8 cellular contexts compared by ENCODE assay signal in genomic region chr7:100177040-100178001, GRCh38. TPM values are rescaled to one million over a fixed set of nuclear protein-coding genes. Genes with fewer than 3 reads are reported as not detected.
DNase-seq lines count a peak whose midpoint lies in the region; ATAC-seq and TF ChIP-seq lines count a peak whose summit lies in the region.

Gene GPC2 (minus strand): TSS chr7:100177381. CDS start chr7:100177199, 182 bp downstream.
Gene STAG3 (plus strand): TSS chr7:100177918. CDS start chr7:100180557, 2,639 bp downstream.

- no peaks in the 10 kb centered on the region for H3K27me3 ChIP-seq in GM06990 (replicated peaks; ENCODE audit: control insufficient read depth, insufficient read depth, low read length)
- no peaks in the 10 kb centered on the region for H3K27me3 ChIP-seq in thymus (ENCODE audit: control insufficient read depth, insufficient read depth)

- peaks cover 15% of the 10 kb centered on the region for H3K4me1 Mint-ChIP-seq in osteocyte (ENCODE audit: unreplicated experiment)

- H3K9ac ChIP-seq in SK-N-MC (ENCODE audit: insufficient read length): peak within 1 kb of the TSS; percentile 92

- H3K36me3 ChIP-seq in GM06990 (ENCODE audit: control insufficient read depth, insufficient read depth, low read length) (no peaks in the 10 kb centered on the region), SK-N-MC (ENCODE audit: insufficient read depth, low read length) (peaks cover 16% of the 10 kb centered on the region; the same call in 1 of the 2 replicates), thymus (ENCODE audit: control insufficient read depth, insufficient read depth) (peaks cover 4% of the 10 kb centered on the region)

- H3K36me3 Mint-ChIP-seq in osteocyte (ENCODE audit: unreplicated experiment): peaks cover 2% of the 10 kb centered on the region

- DNase-seq in GM06990 (ENCODE audit: extremely low read depth, insufficient read length) (peak; percentile 99), NB4 (ENCODE audit: low read depth) (peak; percentile 95), SK-N-MC (ENCODE audit: low read depth, low spot score) (peak; percentile 81), head of caudate nucleus (peak; percentile 85 to 96 (median 93)), osteocyte (ENCODE audit: extremely low spot score, unreplicated experiment) (peak; percentile 99)
- DNase-seq in activated naive CD4-positive, alpha-beta T cell treated with anti-CD3 and anti-CD28 coated beads, Interleukin-2, amount 50 U/mL, for 16 hours: peak; percentile 98

- peaks cover 18% of the 10 kb centered on the region for H3K4me1 ChIP-seq in thymus (ENCODE audit: control insufficient read depth, insufficient read depth, low read length)

- H3K27ac ChIP-seq in SK-N-MC (peak within 1 kb of the TSS; percentile 49; the same call in 1 of the 2 replicates), thymus (ENCODE audit: low read depth) (no peak within 1 kb of the TSS)

- intact Hi-C loops in head of caudate nucleus (cut with DNase I): no loop called here

- no peak within 1 kb of the TSS for H3K27ac Mint-ChIP-seq in osteocyte (ENCODE audit: unreplicated experiment)

- no peaks in the 10 kb centered on the region for H3K9me3 Mint-ChIP-seq in osteocyte (ENCODE audit: unreplicated experiment)

- ATAC-seq in HG02571 (IDR thresholded peaks at IDR 0.05; ENCODE audit: unreplicated experiment): peak; percentile 87

- H3K4me3 Mint-ChIP-seq in osteocyte (ENCODE audit: unreplicated experiment): peak within 1 kb of the TSS; percentile 87

- TF ChIP-seq CTCF in GM06990 (IDR thresholded peaks at IDR 0.05; ENCODE audit: insufficient read depth, low read length, poor library complexity, severe bottlenecking): no peak
- TF ChIP-seq CTCF in NB4 (IDR thresholded peaks at IDR 0.05; ENCODE audit: low read depth, low read length): no peak
- no peak for TF ChIP-seq CTCF in osteocyte (IDR thresholded peaks at IDR 0.05)

- WGBS in thymus: 5% methylated on average over 78 of the region's 78 CpGs

- H3K27me3 Mint-ChIP-seq in osteocyte (ENCODE audit: unreplicated experiment): peaks cover 20% of the 10 kb centered on the region

- TF ChIP-seq POLR2A in NB4 (IDR thresholded peaks at IDR 0.05; ENCODE audit: extremely low read depth, insufficient read length): peak; percentile 72

- H3K4me3 ChIP-seq in GM06990 (replicated peaks; ENCODE audit: low read depth, low read length) (peak within 1 kb of the TSS; percentile 63), NB4 (ENCODE audit: low read depth, low read length) (peak within 1 kb of the TSS; percentile 61), SK-N-MC (peak within 1 kb of the TSS; percentile 98), thymus (ENCODE audit: low read length) (peak within 1 kb of the TSS; percentile 74)

- no peaks in the 10 kb centered on the region for H3K9me3 ChIP-seq in SK-N-MC (ENCODE audit: low read depth, low read length)
- H3K9me3 ChIP-seq in thymus (ENCODE audit: control insufficient read depth): no peaks in the 10 kb centered on the region

RNA-seq across cellular contexts. Expression of gene GPC2, which starts in this region (rescaled TPM):
- total RNA-seq in osteocyte: 8.1 and 12.6 TPM in 2 replicates
- polyA plus RNA-seq in thymus: 8.5 TPM

RNA-seq across cellular contexts. Expression of gene STAG3, which starts in this region (rescaled TPM):
- 1.0 and 1.5 TPM in 2 replicates for total RNA-seq in osteocyte
- 36.0 TPM for polyA plus RNA-seq in thymus
